ENCODE assay signal across 9 cellular contexts in the genomic region with DNA sequence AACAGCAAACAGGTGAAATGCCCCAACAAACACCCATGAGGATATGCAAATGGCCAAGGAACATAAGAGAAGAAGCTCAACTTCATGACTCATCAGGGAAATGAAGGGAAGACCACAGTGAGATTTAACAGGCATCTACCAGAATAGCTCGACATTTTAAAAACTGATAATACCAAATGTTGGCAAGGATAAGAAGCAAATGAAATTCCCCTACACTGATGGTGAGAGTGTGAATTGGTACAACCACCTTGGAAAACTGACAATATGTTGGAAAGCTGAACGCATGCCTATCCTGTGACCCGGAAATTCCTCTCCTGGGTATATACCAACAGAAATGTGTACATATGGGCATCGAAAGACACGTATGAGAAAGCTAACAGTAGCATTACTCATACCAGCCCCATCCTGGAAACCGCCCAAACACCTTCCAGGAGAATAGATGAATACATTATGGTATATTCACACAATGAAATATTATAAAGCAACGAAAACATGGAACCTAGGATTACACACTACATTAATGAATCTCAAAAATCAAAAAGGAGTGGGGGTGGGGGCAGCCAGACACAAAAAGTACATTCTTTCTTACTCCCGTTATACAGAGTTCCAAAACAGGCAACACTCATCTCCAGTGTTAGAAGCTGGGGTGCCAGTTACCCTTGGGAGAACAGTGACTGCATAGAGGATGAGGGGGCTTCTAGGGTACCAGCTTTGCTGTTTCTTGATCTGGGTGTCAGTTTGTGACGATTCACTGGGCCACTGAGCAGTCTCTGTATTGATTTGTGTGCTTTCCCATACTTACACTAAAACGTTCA. TPM values are rescaled to one million over a fixed set of nuclear protein-coding genes. Genes with fewer than 3 reads are reported as not detected.
A peak's percentile ranks its signal among the peaks of the same experiment; 100 is the strongest.
DNase-seq lines count a peak whose midpoint lies in the region; ATAC-seq and TF ChIP-seq lines count a peak whose summit lies in the region.
"Had no signal": no experiment of that assay in that cellular context is flagged by ENCODE, and none has a peak within 500 bp of the region (broad histone marks: within the 10 kb centered on the region; RNA-seq: fewer than 3 reads in every experiment).

No MANE protein-coding gene starts in this region.

- no peak overlapping the region for H3K9ac ChIP-seq in neural progenitor cell

- H3K4me1 ChIP-seq in CD4-positive, CD25-positive, alpha-beta regulatory T cell (ENCODE audit: control insufficient read depth, insufficient read depth, low read length, poor library complexity, severe bottlenecking) = peaks cover 49% of the 10 kb centered on the region
- H3K4me1 ChIP-seq in neural progenitor cell = peaks cover 12% of the 10 kb centered on the region

- H3K4me3 ChIP-seq in CD4-positive, CD25-positive, alpha-beta regulatory T cell (ENCODE audit: low read depth, low read length) = peak overlapping the region; percentile 52
- no peak overlapping the region for H3K4me3 ChIP-seq in neural progenitor cell
- H3K4me3 ChIP-seq: thoracic aorta had no signal

- peak; percentile 28 for ATAC-seq in CD4-positive, CD25-positive, alpha-beta regulatory T cell (ENCODE audit: low read depth in 2 of 2)
- ATAC-seq in GM18870 (IDR thresholded peaks at IDR 0.05; ENCODE audit: unreplicated experiment) (peak; percentile 76), HG03045 (IDR thresholded peaks at IDR 0.05; ENCODE audit: unreplicated experiment) (peak; percentile 64), HG03571 (IDR thresholded peaks at IDR 0.05; ENCODE audit: unreplicated experiment) (no peak)
- peak; percentile 47 for ATAC-seq in activated CD8-positive, alpha-beta T cell treated with anti-CD3 and anti-CD28 coated beads, Interleukin-2, amount 10 ng/mL, durations not matched to agents 7 days and 5 days

- CTCF ChIA-PET in activated CD8-positive, alpha-beta T cell treated with anti-CD3 and anti-CD28 coated beads, Interleukin-2, amount 10 ng/mL, durations not matched to agents 7 days and 5 days (lab: Charles Lee) = interaction anchor here (0.9 to 6.0 kb wide), 10 partner anchors 9 to 206 kb away, joined by 3 to 26 read pairs (median 4); no protein-coding TSS in a partner anchor

- no peak for DNase-seq in CD4-positive, CD25-positive, alpha-beta regulatory T cell
- no peak for DNase-seq in activated CD8-positive, alpha-beta T cell treated with anti-CD3 and anti-CD28 coated beads, Interleukin-2, amount 10 ng/mL, durations not matched to agents 7 days and 5 days
- DNase-seq in neural progenitor cell (ENCODE audit: low spot score) = no peak
- DNase-seq in GM10266 (ENCODE audit: extremely low spot score) = no peak
- DNase-seq in RPMI8226 = no peak

- no peaks in the 10 kb centered on the region for H3F3A ChIP-seq in neural progenitor cell (ENCODE audit: low read depth)

- H2AFZ ChIP-seq in neural progenitor cell (replicated peaks) = no peak overlapping the region

- H3K27me3 ChIP-seq in CD4-positive, CD25-positive, alpha-beta regulatory T cell (ENCODE audit: control insufficient read depth, insufficient read depth, low read length) = no peaks in the 10 kb centered on the region
- no peaks in the 10 kb centered on the region for H3K27me3 ChIP-seq in neural progenitor cell

- POLR2A ChIA-PET in activated CD8-positive, alpha-beta T cell treated with anti-CD3 and anti-CD28 coated beads, Interleukin-2, amount 10 ng/mL, durations not matched to agents 7 days and 5 days (lab: Charles Lee) = interaction anchor here (1.0 to 2.4 kb wide), 6 partner anchors 8 to 18 kb away, joined by 3 to 10 read pairs (median 3); no protein-coding TSS in a partner anchor

- H3K36me3 ChIP-seq in CD4-positive, CD25-positive, alpha-beta regulatory T cell (ENCODE audit: control insufficient read depth, insufficient read depth, low read length) = peaks cover 27% of the 10 kb centered on the region
- H3K36me3 ChIP-seq in neural progenitor cell = no peaks in the 10 kb centered on the region

- peak overlapping the region in 3 of 4 donors; percentile 22 to 55 (median 36) for H3K4me3 Mint-ChIP-seq in CD4-positive, CD25-positive, alpha-beta regulatory T cell
- no peak overlapping the region for H3K4me3 Mint-ChIP-seq in activated CD8-positive, alpha-beta T cell treated with anti-CD3 and anti-CD28 coated beads, Interleukin-2, amount 10 ng/mL, durations not matched to agents 7 days and 5 days
- no peak overlapping the region for H3K4me3 Mint-ChIP-seq in neural progenitor cell

- peaks cover 0 to 1% (median 0%) of the 10 kb centered on the region in 7 donors for H3K9me3 Mint-ChIP-seq in CD4-positive, CD25-positive, alpha-beta regulatory T cell
- no peaks in the 10 kb centered on the region for H3K9me3 Mint-ChIP-seq in activated CD8-positive, alpha-beta T cell treated with anti-CD3 and anti-CD28 coated beads, Interleukin-2, amount 10 ng/mL, durations not matched to agents 7 days and 5 days (ENCODE audit: insufficient read depth)
- peaks cover 5% of the 10 kb centered on the region for H3K9me3 Mint-ChIP-seq in neural progenitor cell

- no peaks in the 10 kb centered on the region for H3K27me3 Mint-ChIP-seq in CD4-positive, CD25-positive, alpha-beta regulatory T cell
- no peaks in the 10 kb centered on the region for H3K27me3 Mint-ChIP-seq in activated CD8-positive, alpha-beta T cell treated with anti-CD3 and anti-CD28 coated beads, Interleukin-2, amount 10 ng/mL, durations not matched to agents 7 days and 5 days (ENCODE audit: low read depth)
- H3K27me3 Mint-ChIP-seq in neural progenitor cell (ENCODE audit: insufficient read depth, low read depth) = peaks cover 3% of the 10 kb centered on the region

- TF ChIP-seq CTCF in neural progenitor cell (IDR thresholded peaks at IDR 0.05) = no peak
- TF ChIP-seq CTCF in GM10266 (IDR thresholded peaks at IDR 0.05; ENCODE audit: control insufficient read depth, insufficient read depth, low read depth, missing control alignments) = no peak

- no peak overlapping the region for H3K4me2 ChIP-seq in neural progenitor cell

- H3K36me3 Mint-ChIP-seq in CD4-positive, CD25-positive, alpha-beta regulatory T cell = peaks cover 32% of the 10 kb centered on the region
- H3K36me3 Mint-ChIP-seq in activated CD8-positive, alpha-beta T cell treated with anti-CD3 and anti-CD28 coated beads, Interleukin-2, amount 10 ng/mL, durations not matched to agents 7 days and 5 days (ENCODE audit: low read depth) = peaks cover 60% of the 10 kb centered on the region
- H3K36me3 Mint-ChIP-seq in neural progenitor cell = peaks cover 4% of the 10 kb centered on the region

- no peaks in the 10 kb centered on the region for H3K9me3 ChIP-seq in CD4-positive, CD25-positive, alpha-beta regulatory T cell (ENCODE audit: control insufficient read depth in 2 of 2, low read length in 2 of 2)
- H3K9me3 ChIP-seq in neural progenitor cell (ENCODE audit: low read depth) = no peaks in the 10 kb centered on the region
- H3K9me3 ChIP-seq: thoracic aorta had no signal

- peak overlapping the region; percentile 36 for H3K27ac ChIP-seq in CD4-positive, CD25-positive, alpha-beta regulatory T cell (ENCODE audit: insufficient read depth, low read length, poor library complexity, severe bottlenecking)
- no peak overlapping the region for H3K27ac ChIP-seq in neural progenitor cell

- no peaks in the 10 kb centered on the region for H3K79me2 ChIP-seq in neural progenitor cell (ENCODE audit: low read depth)

- H3K4me1 Mint-ChIP-seq in CD4-positive, CD25-positive, alpha-beta regulatory T cell = peaks cover 33 to 80% (median 59%) of the 10 kb centered on the region in 4 donors
- peaks cover 65% of the 10 kb centered on the region for H3K4me1 Mint-ChIP-seq in activated CD8-positive, alpha-beta T cell treated with anti-CD3 and anti-CD28 coated beads, Interleukin-2, amount 10 ng/mL, durations not matched to agents 7 days and 5 days (ENCODE audit: low read depth)
- H3K4me1 Mint-ChIP-seq in neural progenitor cell = peaks cover 11% of the 10 kb centered on the region

- no peaks in the 10 kb centered on the region for H4K20me1 ChIP-seq in neural progenitor cell (ENCODE audit: low read depth)

- H3K27ac Mint-ChIP-seq in CD4-positive, CD25-positive, alpha-beta regulatory T cell = peak overlapping the region; percentile 44 to 78 (median 77)
- H3K27ac Mint-ChIP-seq in activated CD8-positive, alpha-beta T cell treated with anti-CD3 and anti-CD28 coated beads, Interleukin-2, amount 10 ng/mL, durations not matched to agents 7 days and 5 days = peak overlapping the region; percentile 53
- no peak overlapping the region for H3K27ac Mint-ChIP-seq in neural progenitor cell

RNA-seq across cellular contexts. Expression of a gene that starts 16.9 kb away (rescaled TPM):
- total RNA-seq in CD4-positive, CD25-positive, alpha-beta regulatory T cell = 110 TPM
- 100 to 1,000 TPM in 2 of 4 donors, 10 to 100 TPM in 2; 87.1 to 111 (median 97.5) TPM for polyA plus RNA-seq in CD4-positive, CD25-positive, alpha-beta regulatory T cell
- total RNA-seq in activated CD8-positive, alpha-beta T cell treated with anti-CD3 and anti-CD28 coated beads, Interleukin-2, amount 10 ng/mL, durations not matched to agents 7 days and 5 days = 10 to 100 TPM; 59.9 to 63.4 TPM
- 0.37 and 0.92 TPM in 2 replicates for total RNA-seq in neural progenitor cell (ENCODE audit: low replicate concordance)

Comparison
In these comparisons a context has a peak if more than half of its experiments do, and no peak if none do; other contexts are left out.
1. H3K4me3 Mint-ChIP-seq: peak in CD4-positive, CD25-positive, alpha-beta regulatory T cell (3 of 4); none in activated CD8-positive, alpha-beta T cell treated with anti-CD3 and anti-CD28 coated beads, Interleukin-2, amount 10 ng/mL, durations not matched to agents 7 days and 5 days (single experiment) and neural progenitor cell (single experiment).
2. RNA of a gene that starts 16.9 kb away (total RNA-seq): 110 TPM in CD4-positive, CD25-positive, alpha-beta regulatory T cell (single experiment) and 59.9 to 63.4 TPM in activated CD8-positive, alpha-beta T cell treated with anti-CD3 and anti-CD28 coated beads, Interleukin-2, amount 10 ng/mL, durations not matched to agents 7 days and 5 days; 0.37 to 0.92 TPM in neural progenitor cell; every median in the first group is over 10 times any median in the second.